ENCODE assay signal across 1 cellular context in the genomic region with DNA sequence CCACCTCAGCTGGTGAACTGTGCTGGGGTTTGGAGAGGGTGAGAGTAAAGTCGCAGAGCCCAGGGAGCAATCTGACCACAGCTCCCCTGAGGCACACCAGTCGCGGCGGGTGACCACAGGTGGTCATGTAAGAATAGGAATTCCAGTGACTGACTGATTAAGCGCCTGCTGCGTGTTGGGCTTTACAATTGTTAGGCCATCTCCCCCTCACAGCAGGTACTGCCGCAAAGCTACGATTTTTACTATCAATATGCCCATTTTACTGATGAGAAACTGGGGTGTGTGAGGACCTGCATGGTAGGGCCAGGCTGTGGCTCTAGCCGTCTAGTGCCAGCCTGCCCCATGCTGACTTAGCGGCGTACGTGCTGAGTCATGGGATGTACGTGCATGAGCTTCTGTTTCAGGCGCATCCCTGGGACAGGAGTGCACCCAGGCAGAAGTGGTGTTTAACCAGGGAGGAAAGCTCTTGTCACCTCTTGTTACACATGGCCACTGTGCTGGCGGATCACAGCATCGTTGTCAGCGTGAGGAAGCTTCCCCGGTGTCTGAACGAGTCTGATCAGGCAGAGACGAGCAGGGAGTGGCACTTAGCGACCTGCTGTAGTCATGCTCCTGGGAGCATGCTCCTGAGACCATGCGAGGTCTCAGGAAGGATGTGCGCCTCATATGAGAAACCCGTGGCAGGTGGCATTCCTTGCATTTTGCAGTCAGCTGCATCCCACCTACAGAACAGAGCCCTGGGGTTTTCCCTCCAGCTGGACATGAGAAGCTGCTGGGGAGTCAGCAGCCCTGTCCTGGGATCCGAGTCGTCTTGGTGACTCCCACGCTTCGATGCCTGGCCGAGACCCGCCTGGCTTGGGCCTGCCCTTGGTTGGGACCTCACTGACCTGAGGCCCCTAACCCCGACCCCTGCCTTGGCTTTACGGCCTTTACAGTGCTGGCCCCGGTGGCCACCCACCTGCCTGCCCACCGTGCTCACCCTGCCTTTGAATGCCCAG.
TF ChIP-seq lines count a peak whose summit lies in the region.

No MANE protein-coding gene starts in this region.

TF ChIP-seq in SK-N-SH treated with all-trans-retinoic acid at 6 μM for 48 hours, 23 proteins besides CTCF, POLR2A, EP300 and RAD21 (continued from another document):
- TF ChIP-seq, protein P1, sequence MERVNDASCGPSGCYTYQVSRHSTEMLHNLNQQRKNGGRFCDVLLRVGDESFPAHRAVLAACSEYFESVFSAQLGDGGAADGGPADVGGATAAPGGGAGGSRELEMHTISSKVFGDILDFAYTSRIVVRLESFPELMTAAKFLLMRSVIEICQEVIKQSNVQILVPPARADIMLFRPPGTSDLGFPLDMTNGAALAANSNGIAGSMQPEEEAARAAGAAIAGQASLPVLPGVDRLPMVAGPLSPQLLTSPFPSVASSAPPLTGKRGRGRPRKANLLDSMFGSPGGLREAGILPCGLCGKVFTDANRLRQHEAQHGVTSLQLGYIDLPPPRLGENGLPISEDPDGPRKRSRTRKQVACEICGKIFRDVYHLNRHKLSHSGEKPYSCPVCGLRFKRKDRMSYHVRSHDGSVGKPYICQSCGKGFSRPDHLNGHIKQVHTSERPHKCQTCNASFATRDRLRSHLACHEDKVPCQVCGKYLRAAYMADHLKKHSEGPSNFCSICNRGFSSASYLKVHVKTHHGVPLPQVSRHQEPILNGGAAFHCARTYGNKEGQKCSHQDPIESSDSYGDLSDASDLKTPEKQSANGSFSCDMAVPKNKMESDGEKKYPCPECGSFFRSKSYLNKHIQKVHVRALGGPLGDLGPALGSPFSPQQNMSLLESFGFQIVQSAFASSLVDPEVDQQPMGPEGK (CRISPR knock-in tag; IDR thresholded peaks at IDR 0.05; ENCODE audit: borderline replicate concordance), result no peak
- no peak for TF ChIP-seq ISL1 (CRISPR knock-in tag; IDR thresholded peaks at IDR 0.05)
- TF ChIP-seq, protein P2, sequence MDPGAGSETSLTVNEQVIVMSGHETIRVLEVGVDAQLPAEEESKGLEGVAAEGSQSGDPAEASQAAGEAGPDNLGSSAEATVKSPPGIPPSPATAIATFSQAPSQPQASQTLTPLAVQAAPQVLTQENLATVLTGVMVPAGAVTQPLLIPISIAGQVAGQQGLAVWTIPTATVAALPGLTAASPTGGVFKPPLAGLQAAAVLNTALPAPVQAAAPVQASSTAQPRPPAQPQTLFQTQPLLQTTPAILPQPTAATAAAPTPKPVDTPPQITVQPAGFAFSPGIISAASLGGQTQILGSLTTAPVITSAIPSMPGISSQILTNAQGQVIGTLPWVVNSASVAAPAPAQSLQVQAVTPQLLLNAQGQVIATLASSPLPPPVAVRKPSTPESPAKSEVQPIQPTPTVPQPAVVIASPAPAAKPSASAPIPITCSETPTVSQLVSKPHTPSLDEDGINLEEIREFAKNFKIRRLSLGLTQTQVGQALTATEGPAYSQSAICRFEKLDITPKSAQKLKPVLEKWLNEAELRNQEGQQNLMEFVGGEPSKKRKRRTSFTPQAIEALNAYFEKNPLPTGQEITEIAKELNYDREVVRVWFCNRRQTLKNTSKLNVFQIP (CRISPR knock-in tag; IDR thresholded peaks at IDR 0.05; ENCODE audit: borderline replicate concordance, low read depth), result no peak
- TF ChIP-seq SNAI2 (CRISPR knock-in tag; IDR thresholded peaks at IDR 0.05), result no peak
- no peak for TF ChIP-seq ZFP3 (CRISPR knock-in tag; IDR thresholded peaks at IDR 0.05)
- TF ChIP-seq ZFP30 (CRISPR knock-in tag; IDR thresholded peaks at IDR 0.05), result no peak
TF ChIP-seq in SK-N-SH treated with all-trans-retinoic acid at 6 μM for 48 hours: peak in this region for 0.
